15 cellular contexts compared by ENCODE assay signal in the genomic region with DNA sequence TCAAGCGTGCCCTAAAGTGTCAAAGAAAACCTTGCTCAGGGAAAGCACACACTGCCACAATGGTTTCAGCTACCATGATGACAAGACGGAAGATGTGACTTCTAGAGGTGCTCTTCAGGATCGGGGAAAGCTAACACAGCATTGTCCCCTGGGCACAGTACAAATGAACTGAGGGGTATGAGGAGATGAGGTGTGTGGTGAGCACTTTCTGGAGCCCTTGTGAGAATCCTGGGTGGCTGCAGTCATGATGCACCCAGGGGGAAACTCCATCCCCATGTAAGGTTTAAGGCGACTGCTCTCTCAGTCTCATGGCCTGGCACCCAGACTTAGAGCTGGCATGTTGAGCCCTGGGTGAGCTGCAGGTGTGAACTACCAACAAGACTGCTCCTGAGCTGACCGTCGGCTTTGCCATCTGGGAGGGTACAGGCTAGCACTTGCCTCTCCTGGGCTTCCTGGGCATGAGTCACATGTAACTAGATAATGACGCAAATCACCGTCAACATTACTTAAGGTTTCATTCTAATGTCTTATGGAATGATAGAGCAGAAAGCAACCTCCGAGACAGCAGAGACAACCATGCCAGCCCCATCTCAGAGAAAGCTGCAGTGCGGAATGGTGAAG.
DNase-seq lines count a peak whose midpoint lies in the region; ATAC-seq and TF ChIP-seq lines count a peak whose summit lies in the region.
"Had no signal": no experiment of that assay in that cellular context is flagged by ENCODE, and none has a peak within 500 bp of the region (broad histone marks: within the 10 kb centered on the region; RNA-seq: fewer than 3 reads in every experiment).

No MANE protein-coding gene starts in this region.

- H3K4me3 ChIP-seq in fibroblast of pulmonary artery (replicated peaks; ENCODE audit: low read depth, low read length) (no peak overlapping the region), vagina (no peak overlapping the region), ascending aorta (no peak overlapping the region)
- H3K4me3 ChIP-seq: left lung had no signal

- H3K9me3 ChIP-seq in vagina (no peaks in the 10 kb centered on the region), ascending aorta (no peaks in the 10 kb centered on the region)
- H3K9me3 ChIP-seq: left lung had no signal

- H3K27me3 Mint-ChIP-seq in activated naive CD8-positive, alpha-beta T cell treated with anti-CD3 and anti-CD28 coated beads, Interleukin-2, amount 10 ng/mL, durations not matched to agents 7 days and 5 days, result peaks cover 7% of the 10 kb centered on the region
- no peaks in the 10 kb centered on the region for H3K27me3 Mint-ChIP-seq in activated naive CD8-positive, alpha-beta T cell treated with anti-CD3 and anti-CD28 coated beads for 36 hours
- no peaks in the 10 kb centered on the region for H3K27me3 Mint-ChIP-seq in activated T-helper 17 cell treated with anti-CD3 and anti-CD28 coated beads, Interleukin-2, amount 50 U/mL, for 72 hours
- H3K27me3 Mint-ChIP-seq: stimulated activated naive CD8-positive, alpha-beta T cell treated with anti-CD3 and anti-CD28 coated beads, Interleukin-15, Interleukin-2, amounts not matched to agents 100 ng/mL and 50 ng/mL, for 24 hours had no signal

- H3K36me3 Mint-ChIP-seq in activated naive CD8-positive, alpha-beta T cell treated with anti-CD3 and anti-CD28 coated beads, Interleukin-2, amount 10 ng/mL, durations not matched to agents 7 days and 5 days, result peaks cover 4% of the 10 kb centered on the region
- peaks cover 37% of the 10 kb centered on the region for H3K36me3 Mint-ChIP-seq in activated naive CD8-positive, alpha-beta T cell treated with anti-CD3 and anti-CD28 coated beads for 36 hours
- H3K36me3 Mint-ChIP-seq in activated T-helper 17 cell treated with anti-CD3 and anti-CD28 coated beads, Interleukin-2, amount 50 U/mL, for 72 hours (ENCODE audit: low read depth), result peaks cover 100% of the 10 kb centered on the region

- H3K27me3 ChIP-seq in vagina, result no peaks in the 10 kb centered on the region
- H3K27me3 ChIP-seq in ascending aorta, result no peaks in the 10 kb centered on the region
- H3K27me3 ChIP-seq: left lung had no signal

- no peak for DNase-seq in activated naive CD8-positive, alpha-beta T cell treated with anti-CD3 and anti-CD28 coated beads, Interleukin-2, amount 10 ng/mL, durations not matched to agents 7 days and 5 days
- DNase-seq in activated naive CD8-positive, alpha-beta T cell treated with anti-CD3 and anti-CD28 coated beads for 36 hours, result no peak
- DNase-seq in fibroblast of pulmonary artery (ENCODE audit: low read depth), result peak; percentile 84
- peak in 1 of 2 donors; percentile 89 for DNase-seq in vagina (ENCODE audit: extremely low spot score in 2 of 2)
- no peak for DNase-seq in cerebellum (ENCODE audit: low spot score)
- no peak for DNase-seq in Ammon's horn (ENCODE audit: low spot score)
- no peak for DNase-seq in ascending aorta (ENCODE audit: low spot score in 2 of 2)
- DNase-seq: activated T-cell treated with anti-CD3 and anti-CD28 coated beads, Interleukin-2, amount 50 U/mL, for 4 hours; central memory CD4-positive, alpha-beta T cell; glutamatergic neuron; stimulated activated CD4-positive, alpha-beta T cell treated with anti-CD3 and anti-CD28 coated beads, Interleukin-2, amount 100 ng/mL, for 24 hours had no signal

- peak overlapping the region; percentile 2 for H3K27ac Mint-ChIP-seq in activated naive CD8-positive, alpha-beta T cell treated with anti-CD3 and anti-CD28 coated beads, Interleukin-2, amount 10 ng/mL, durations not matched to agents 7 days and 5 days
- H3K27ac Mint-ChIP-seq in activated naive CD8-positive, alpha-beta T cell treated with anti-CD3 and anti-CD28 coated beads for 36 hours, result no peak overlapping the region
- H3K27ac Mint-ChIP-seq in activated T-helper 17 cell treated with anti-CD3 and anti-CD28 coated beads, Interleukin-2, amount 50 U/mL, for 72 hours, result peak overlapping the region; percentile 14
- H3K27ac Mint-ChIP-seq: stimulated activated naive CD8-positive, alpha-beta T cell treated with anti-CD3 and anti-CD28 coated beads, Interleukin-15, Interleukin-2, amounts not matched to agents 100 ng/mL and 50 ng/mL, for 24 hours had no signal

- no peak for TF ChIP-seq POLR2A in vagina (IDR thresholded peaks at IDR 0.05)

- H3K36me3 ChIP-seq in vagina (peaks cover 0 to 4% of the 10 kb centered on the region in 2 donors), ascending aorta (no peaks in the 10 kb centered on the region)

- no peak for ATAC-seq in activated naive CD8-positive, alpha-beta T cell treated with anti-CD3 and anti-CD28 coated beads, Interleukin-2, amount 10 ng/mL, durations not matched to agents 7 days and 5 days (ENCODE audit: low read depth)
- ATAC-seq in activated T-helper 17 cell treated with anti-CD3 and anti-CD28 coated beads, Interleukin-2, amount 50 U/mL, for 72 hours (replicated peaks), result no peak
- ATAC-seq: activated T-cell treated with anti-CD3 and anti-CD28 coated beads, Interleukin-2, amount 50 U/mL, for 4 hours; left lung had no signal

- no peaks in the 10 kb centered on the region for H3K9me3 Mint-ChIP-seq in activated naive CD8-positive, alpha-beta T cell treated with anti-CD3 and anti-CD28 coated beads, Interleukin-2, amount 10 ng/mL, durations not matched to agents 7 days and 5 days
- no peaks in the 10 kb centered on the region for H3K9me3 Mint-ChIP-seq in activated naive CD8-positive, alpha-beta T cell treated with anti-CD3 and anti-CD28 coated beads for 36 hours
- H3K9me3 Mint-ChIP-seq in activated T-helper 17 cell treated with anti-CD3 and anti-CD28 coated beads, Interleukin-2, amount 50 U/mL, for 72 hours, result no peaks in the 10 kb centered on the region
- H3K9me3 Mint-ChIP-seq: activated T-cell treated with anti-CD3 and anti-CD28 coated beads, Interleukin-2, amount 50 U/mL, for 4 hours; stimulated activated naive CD8-positive, alpha-beta T cell treated with anti-CD3 and anti-CD28 coated beads, Interleukin-15, Interleukin-2, amounts not matched to agents 100 ng/mL and 50 ng/mL, for 24 hours had no signal

- POLR2A ChIA-PET in activated naive CD8-positive, alpha-beta T cell treated with anti-CD3 and anti-CD28 coated beads, Interleukin-2, amount 10 ng/mL, durations not matched to agents 7 days and 5 days (lab: Charles Lee), result no interaction called here

- peaks cover 20% of the 10 kb centered on the region for H3K4me1 Mint-ChIP-seq in activated naive CD8-positive, alpha-beta T cell treated with anti-CD3 and anti-CD28 coated beads, Interleukin-2, amount 10 ng/mL, durations not matched to agents 7 days and 5 days
- H3K4me1 Mint-ChIP-seq in activated naive CD8-positive, alpha-beta T cell treated with anti-CD3 and anti-CD28 coated beads for 36 hours, result peaks cover 44% of the 10 kb centered on the region
- H3K4me1 Mint-ChIP-seq in activated T-helper 17 cell treated with anti-CD3 and anti-CD28 coated beads, Interleukin-2, amount 50 U/mL, for 72 hours, result peaks cover 67% of the 10 kb centered on the region

- H3K4me3 Mint-ChIP-seq in activated naive CD8-positive, alpha-beta T cell treated with anti-CD3 and anti-CD28 coated beads, Interleukin-2, amount 10 ng/mL, durations not matched to agents 7 days and 5 days, result no peak overlapping the region
- H3K4me3 Mint-ChIP-seq in activated naive CD8-positive, alpha-beta T cell treated with anti-CD3 and anti-CD28 coated beads for 36 hours, result no peak overlapping the region
- no peak overlapping the region for H3K4me3 Mint-ChIP-seq in activated T-helper 17 cell treated with anti-CD3 and anti-CD28 coated beads, Interleukin-2, amount 50 U/mL, for 72 hours
- H3K4me3 Mint-ChIP-seq: activated T-cell treated with anti-CD3 and anti-CD28 coated beads, Interleukin-2, amount 50 U/mL, for 4 hours; stimulated activated naive CD8-positive, alpha-beta T cell treated with anti-CD3 and anti-CD28 coated beads, Interleukin-15, Interleukin-2, amounts not matched to agents 100 ng/mL and 50 ng/mL, for 24 hours had no signal

- H3K4me1 ChIP-seq in vagina, result peaks cover 85% of the 10 kb centered on the region
- no peaks in the 10 kb centered on the region for H3K4me1 ChIP-seq in ascending aorta

- TF ChIP-seq CTCF in fibroblast of pulmonary artery (IDR thresholded peaks at IDR 0.05; ENCODE audit: low read length, missing control alignments) (no peak), vagina (IDR thresholded peaks at IDR 0.05) (no peak), ascending aorta (IDR thresholded peaks at IDR 0.05) (no peak)

- H3K27ac ChIP-seq in vagina, result peak overlapping the region; percentile 65
- H3K27ac ChIP-seq in ascending aorta, result no peak overlapping the region
- H3K27ac ChIP-seq: VCaP had no signal

- intact Hi-C loops in vagina (cut with DNase I), result loop anchor here (5.0 kb wide), 1 partner anchor 1779 kb away; no protein-coding TSS in a partner anchor
- intact Hi-C loops in ascending aorta (cut with DNase I), result no loop called here
